In the genomic region with DNA sequence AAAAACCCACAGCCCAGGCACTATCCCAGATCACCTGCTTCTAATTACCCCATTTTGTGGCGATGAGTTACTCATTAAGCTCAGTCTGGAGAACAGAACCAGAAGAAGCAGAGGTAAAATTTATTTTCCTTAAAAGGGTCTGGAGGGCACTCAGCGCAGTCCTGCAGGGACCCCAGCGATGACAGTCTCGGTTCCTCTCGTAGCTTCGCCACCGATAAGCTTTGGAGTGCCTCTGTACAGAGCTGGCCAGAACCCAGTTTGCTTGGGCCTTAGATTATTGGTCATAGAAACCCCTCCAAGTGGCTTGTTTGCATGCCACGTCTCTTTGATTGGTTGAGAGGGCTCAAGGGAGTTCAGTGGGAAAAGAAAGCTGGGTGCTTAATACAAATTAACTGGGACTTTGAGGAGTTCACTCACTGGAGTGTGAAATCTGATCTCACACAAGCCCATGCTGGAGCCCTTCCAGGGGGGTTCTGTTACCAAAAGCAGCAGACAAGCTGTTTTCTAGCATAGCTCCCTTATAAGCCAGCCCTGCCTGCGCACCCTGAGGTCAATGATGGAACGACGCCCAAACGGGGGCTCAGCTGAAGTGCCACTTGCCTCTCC, we compare ENCODE assay signal across 13 cellular contexts.
A peak's percentile ranks its signal among the peaks of the same experiment; 100 is the strongest.
DNase-seq lines count a peak whose midpoint lies in the region; ATAC-seq, FAIRE-seq and TF ChIP-seq lines count a peak whose summit lies in the region.
"Had no signal": no experiment of that assay in that cellular context is flagged by ENCODE, and none has a peak within 500 bp of the region (broad histone marks: within the 10 kb centered on the region; RNA-seq: fewer than 3 reads in every experiment).

No MANE protein-coding gene starts in this region.

- WGBS in hepatocyte (ENCODE audit: low lambda C conversion rate, missing lambda C conversion rate), result 67% methylated on average over 12 of the region's 12 CpGs
- 43 to 53% (median 45%) methylated on average over 12 of the region's 12 CpGs for WGBS in small intestine, 3 donors

- H3K9me3 ChIP-seq in hepatocyte (ENCODE audit: low read depth), result no peaks in the 10 kb centered on the region
- H3K9me3 ChIP-seq in small intestine (ENCODE audit: control insufficient read depth, low read depth), result no peaks in the 10 kb centered on the region

- DNase-seq in DMS153 (lab: John Stamatoyannopoulos, UW), result peak; percentile 23
- DNase-seq in DMS153 treated with DMSO at 0.1 percent for 48 hours (lab: John Stamatoyannopoulos, UW; ENCODE audit: unreplicated experiment), result no peak
- DNase-seq in NCI-H345 treated with DMSO at 0.1 percent for 48 hours (lab: John Stamatoyannopoulos, UW; ENCODE audit: unreplicated experiment), result peak; percentile 58
- DNase-seq in hepatocyte (ENCODE audit: low spot score), result no peak
- peak; percentile 28 for DNase-seq in small intestine
- no peak for DNase-seq in activated gamma-delta T cell treated with Interleukin-2 at 50 U/mL for 16 hours
- DNase-seq: activated effector memory CD4-positive, alpha-beta T cell treated with Interleukin-2 at 50 U/mL for 16 hours; caudate nucleus; naive B cell had no signal

- no peak for TF ChIP-seq CTCF in hepatocyte (IDR thresholded peaks at IDR 0.05; ENCODE audit: poor library complexity)

- peak overlapping the region; percentile 4 for H3K4me2 ChIP-seq in hepatocyte

- FAIRE-seq in small intestine (lab: Jason Lieb, UNC), result no peak

- H3K27ac ChIP-seq in hepatocyte, result no peak overlapping the region
- H3K27ac ChIP-seq in small intestine (ENCODE audit: low read depth in 1 of 2, low read length in 1 of 2), result no peak overlapping the region
- H3K27ac ChIP-seq: 22Rv1 had no signal

- no peaks in the 10 kb centered on the region for H3K4me1 ChIP-seq in hepatocyte (ENCODE audit: insufficient read depth)
- peaks cover 5 to 6% of the 10 kb centered on the region in 2 donors for H3K4me1 ChIP-seq in small intestine (ENCODE audit: control insufficient read depth in 2 of 2, insufficient read depth in 1 of 2, low read depth in 1 of 2, low read length in 1 of 2)

- ATAC-seq in HG03571 (IDR thresholded peaks at IDR 0.05; ENCODE audit: unreplicated experiment) (no peak), GM21619 (IDR thresholded peaks at IDR 0.05; ENCODE audit: unreplicated experiment) (no peak)
- ATAC-seq: Right ventricle myocardium inferior had no signal

- H3K36me3 ChIP-seq in hepatocyte (replicated peaks; ENCODE audit: insufficient read depth, low read depth) (no peaks in the 10 kb centered on the region), small intestine (ENCODE audit: control insufficient read depth in 2 of 2, insufficient read depth in 2 of 2, low read length in 2 of 2) (no peaks in the 10 kb centered on the region)

- no peaks in the 10 kb centered on the region for H3K79me2 ChIP-seq in hepatocyte

- H3K27me3 ChIP-seq in hepatocyte, result no peaks in the 10 kb centered on the region
- peaks cover 0 to 1% of the 10 kb centered on the region in 2 donors for H3K27me3 ChIP-seq in small intestine (ENCODE audit: control insufficient read depth in 2 of 2, insufficient read depth in 2 of 2, low read length in 2 of 2)

- H3K9me2 ChIP-seq in hepatocyte (replicated peaks; ENCODE audit: insufficient read depth), result no peaks in the 10 kb centered on the region

- no peak overlapping the region for H2AFZ ChIP-seq in hepatocyte

- no peaks in the 10 kb centered on the region for H4K20me1 ChIP-seq in hepatocyte (ENCODE audit: insufficient read depth, poor library complexity, severe bottlenecking)

- H3K4me3 ChIP-seq in hepatocyte, result no peak overlapping the region
- no peak overlapping the region for H3K4me3 ChIP-seq in small intestine (ENCODE audit: low read depth in 1 of 2, low read length in 2 of 2)

Comparison
In these comparisons a context has a peak if more than half of its experiments do, and no peak if none do; other contexts are left out.
1. DNase-seq: peak in DMS153 (single experiment), NCI-H345 treated with DMSO at 0.1 percent for 48 hours (single experiment) and small intestine (single experiment); none in DMS153 treated with DMSO at 0.1 percent for 48 hours (single experiment), hepatocyte (single experiment) and activated gamma-delta T cell treated with Interleukin-2 at 50 U/mL for 16 hours (single experiment).